Comparison of ENCODE assay signal across 1 cellular context in the genomic region with DNA sequence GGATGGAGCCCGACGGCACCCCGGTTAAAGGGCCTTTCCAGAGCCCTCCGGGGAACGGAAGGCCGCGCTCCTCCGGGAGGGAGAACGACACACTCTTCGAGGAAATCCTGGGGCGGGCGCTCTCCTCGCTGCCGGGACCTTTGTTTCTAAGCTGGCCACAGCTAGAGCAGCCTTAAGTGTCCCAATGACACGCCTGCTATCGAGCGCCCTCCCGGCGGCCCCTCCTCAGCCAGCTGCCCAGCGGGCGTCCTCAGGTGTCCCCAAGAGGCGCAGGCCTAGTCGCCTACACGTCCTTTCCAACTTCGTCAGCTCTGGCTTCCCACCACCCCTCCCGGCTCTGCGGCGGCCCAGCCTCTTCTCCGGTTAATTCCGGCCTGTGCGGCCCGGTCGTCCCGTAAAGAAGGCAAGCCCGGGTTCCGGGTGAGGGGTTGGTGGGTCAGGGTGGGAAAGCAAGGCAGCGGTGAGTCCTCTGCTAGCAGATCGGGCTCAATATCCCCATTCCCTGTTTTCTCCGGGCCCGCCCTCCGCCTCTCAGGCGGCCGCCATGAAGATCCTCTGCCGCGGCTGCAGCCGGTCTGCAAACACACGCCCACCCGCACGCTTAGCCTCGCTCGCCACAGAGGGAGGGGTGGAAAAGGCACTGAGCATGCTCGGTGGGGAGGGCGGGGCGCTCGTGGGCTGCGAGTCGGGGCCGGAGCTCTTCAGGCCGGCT.
TF ChIP-seq lines count a peak whose summit lies in the region.

No MANE protein-coding gene starts in this region.

TF ChIP-seq in K562, 482 proteins besides CTCF, POLR2A, EP300 and RAD21 (continued from another document and continues in another):
- TF ChIP-seq, protein P1, sequence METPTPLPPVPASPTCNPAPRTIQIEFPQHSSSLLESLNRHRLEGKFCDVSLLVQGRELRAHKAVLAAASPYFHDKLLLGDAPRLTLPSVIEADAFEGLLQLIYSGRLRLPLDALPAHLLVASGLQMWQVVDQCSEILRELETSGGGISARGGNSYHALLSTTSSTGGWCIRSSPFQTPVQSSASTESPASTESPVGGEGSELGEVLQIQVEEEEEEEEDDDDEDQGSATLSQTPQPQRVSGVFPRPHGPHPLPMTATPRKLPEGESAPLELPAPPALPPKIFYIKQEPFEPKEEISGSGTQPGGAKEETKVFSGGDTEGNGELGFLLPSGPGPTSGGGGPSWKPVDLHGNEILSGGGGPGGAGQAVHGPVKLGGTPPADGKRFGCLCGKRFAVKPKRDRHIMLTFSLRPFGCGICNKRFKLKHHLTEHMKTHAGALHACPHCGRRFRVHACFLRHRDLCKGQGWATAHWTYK (CRISPR knock-in tag; IDR thresholded peaks at IDR 0.05) = no peak
- TF ChIP-seq RBM17 (IDR thresholded peaks at IDR 0.05; ENCODE audit: borderline replicate concordance, low read depth, low read length) = no peak
- peak in 1 of 2 experiments; percentile 57; a peak in 1 of 4 replicates for TF ChIP-seq MLLT1 (IDR thresholded peaks at IDR 0.05)
- no peak for TF ChIP-seq IRF2 (CRISPR knock-in tag; IDR thresholded peaks at IDR 0.05)
- no peak for TF ChIP-seq STAT5B (CRISPR knock-in tag; IDR thresholded peaks at IDR 0.05)
- TF ChIP-seq ZNF384 (IDR thresholded peaks at IDR 0.05; ENCODE audit: low read depth, low read length) = no peak
- TF ChIP-seq SP2 (IDR thresholded peaks at IDR 0.05; ENCODE audit: extremely low read depth, low read depth, low read length, poor library complexity, severe bottlenecking) = no peak
- no peak for TF ChIP-seq C11orf30 (IDR thresholded peaks at IDR 0.05; ENCODE audit: low read depth)
- no peak for TF ChIP-seq KDM2B (CRISPR knock-in tag; IDR thresholded peaks at IDR 0.05)
- no peak for TF ChIP-seq KAT2B (IDR thresholded peaks at IDR 0.05; ENCODE audit: low read depth, low read length)
- TF ChIP-seq, protein P2, sequence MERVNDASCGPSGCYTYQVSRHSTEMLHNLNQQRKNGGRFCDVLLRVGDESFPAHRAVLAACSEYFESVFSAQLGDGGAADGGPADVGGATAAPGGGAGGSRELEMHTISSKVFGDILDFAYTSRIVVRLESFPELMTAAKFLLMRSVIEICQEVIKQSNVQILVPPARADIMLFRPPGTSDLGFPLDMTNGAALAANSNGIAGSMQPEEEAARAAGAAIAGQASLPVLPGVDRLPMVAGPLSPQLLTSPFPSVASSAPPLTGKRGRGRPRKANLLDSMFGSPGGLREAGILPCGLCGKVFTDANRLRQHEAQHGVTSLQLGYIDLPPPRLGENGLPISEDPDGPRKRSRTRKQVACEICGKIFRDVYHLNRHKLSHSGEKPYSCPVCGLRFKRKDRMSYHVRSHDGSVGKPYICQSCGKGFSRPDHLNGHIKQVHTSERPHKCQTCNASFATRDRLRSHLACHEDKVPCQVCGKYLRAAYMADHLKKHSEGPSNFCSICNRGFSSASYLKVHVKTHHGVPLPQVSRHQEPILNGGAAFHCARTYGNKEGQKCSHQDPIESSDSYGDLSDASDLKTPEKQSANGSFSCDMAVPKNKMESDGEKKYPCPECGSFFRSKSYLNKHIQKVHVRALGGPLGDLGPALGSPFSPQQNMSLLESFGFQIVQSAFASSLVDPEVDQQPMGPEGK (CRISPR knock-in tag; IDR thresholded peaks at IDR 0.05; ENCODE audit: borderline replicate concordance) = no peak
- no peak for TF ChIP-seq DNMT1 (IDR thresholded peaks at IDR 0.05)
- TF ChIP-seq, protein P3, sequence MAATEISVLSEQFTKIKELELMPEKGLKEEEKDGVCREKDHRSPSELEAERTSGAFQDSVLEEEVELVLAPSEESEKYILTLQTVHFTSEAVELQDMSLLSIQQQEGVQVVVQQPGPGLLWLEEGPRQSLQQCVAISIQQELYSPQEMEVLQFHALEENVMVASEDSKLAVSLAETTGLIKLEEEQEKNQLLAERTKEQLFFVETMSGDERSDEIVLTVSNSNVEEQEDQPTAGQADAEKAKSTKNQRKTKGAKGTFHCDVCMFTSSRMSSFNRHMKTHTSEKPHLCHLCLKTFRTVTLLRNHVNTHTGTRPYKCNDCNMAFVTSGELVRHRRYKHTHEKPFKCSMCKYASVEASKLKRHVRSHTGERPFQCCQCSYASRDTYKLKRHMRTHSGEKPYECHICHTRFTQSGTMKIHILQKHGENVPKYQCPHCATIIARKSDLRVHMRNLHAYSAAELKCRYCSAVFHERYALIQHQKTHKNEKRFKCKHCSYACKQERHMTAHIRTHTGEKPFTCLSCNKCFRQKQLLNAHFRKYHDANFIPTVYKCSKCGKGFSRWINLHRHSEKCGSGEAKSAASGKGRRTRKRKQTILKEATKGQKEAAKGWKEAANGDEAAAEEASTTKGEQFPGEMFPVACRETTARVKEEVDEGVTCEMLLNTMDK (IDR thresholded peaks at IDR 0.05; ENCODE audit: borderline replicate concordance, insufficient read depth, low read depth, low read length, poor library complexity, severe bottlenecking) = no peak
- TF ChIP-seq ZNF740 (CRISPR knock-in tag; IDR thresholded peaks at IDR 0.05) = peak; percentile 51; the same call in 1 of the 2 replicates
- no peak for TF ChIP-seq ZNF740 (tag; IDR thresholded peaks at IDR 0.05)
- TF ChIP-seq CCAR2 (IDR thresholded peaks at IDR 0.05; ENCODE audit: low read depth, low read length) = no peak
- TF ChIP-seq ZNF146 (CRISPR knock-in tag; IDR thresholded peaks at IDR 0.05; ENCODE audit: unreplicated experiment) = no peak
- TF ChIP-seq, protein P4, sequence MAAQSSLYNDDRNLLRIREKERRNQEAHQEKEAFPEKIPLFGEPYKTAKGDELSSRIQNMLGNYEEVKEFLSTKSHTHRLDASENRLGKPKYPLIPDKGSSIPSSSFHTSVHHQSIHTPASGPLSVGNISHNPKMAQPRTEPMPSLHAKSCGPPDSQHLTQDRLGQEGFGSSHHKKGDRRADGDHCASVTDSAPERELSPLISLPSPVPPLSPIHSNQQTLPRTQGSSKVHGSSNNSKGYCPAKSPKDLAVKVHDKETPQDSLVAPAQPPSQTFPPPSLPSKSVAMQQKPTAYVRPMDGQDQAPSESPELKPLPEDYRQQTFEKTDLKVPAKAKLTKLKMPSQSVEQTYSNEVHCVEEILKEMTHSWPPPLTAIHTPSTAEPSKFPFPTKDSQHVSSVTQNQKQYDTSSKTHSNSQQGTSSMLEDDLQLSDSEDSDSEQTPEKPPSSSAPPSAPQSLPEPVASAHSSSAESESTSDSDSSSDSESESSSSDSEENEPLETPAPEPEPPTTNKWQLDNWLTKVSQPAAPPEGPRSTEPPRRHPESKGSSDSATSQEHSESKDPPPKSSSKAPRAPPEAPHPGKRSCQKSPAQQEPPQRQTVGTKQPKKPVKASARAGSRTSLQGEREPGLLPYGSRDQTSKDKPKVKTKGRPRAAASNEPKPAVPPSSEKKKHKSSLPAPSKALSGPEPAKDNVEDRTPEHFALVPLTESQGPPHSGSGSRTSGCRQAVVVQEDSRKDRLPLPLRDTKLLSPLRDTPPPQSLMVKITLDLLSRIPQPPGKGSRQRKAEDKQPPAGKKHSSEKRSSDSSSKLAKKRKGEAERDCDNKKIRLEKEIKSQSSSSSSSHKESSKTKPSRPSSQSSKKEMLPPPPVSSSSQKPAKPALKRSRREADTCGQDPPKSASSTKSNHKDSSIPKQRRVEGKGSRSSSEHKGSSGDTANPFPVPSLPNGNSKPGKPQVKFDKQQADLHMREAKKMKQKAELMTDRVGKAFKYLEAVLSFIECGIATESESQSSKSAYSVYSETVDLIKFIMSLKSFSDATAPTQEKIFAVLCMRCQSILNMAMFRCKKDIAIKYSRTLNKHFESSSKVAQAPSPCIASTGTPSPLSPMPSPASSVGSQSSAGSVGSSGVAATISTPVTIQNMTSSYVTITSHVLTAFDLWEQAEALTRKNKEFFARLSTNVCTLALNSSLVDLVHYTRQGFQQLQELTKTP (IDR thresholded peaks at IDR 0.05; ENCODE audit: low read depth in 1 of 2, partially characterized antibody in 2 of 2) = no peak
- no peak for TF ChIP-seq TFAM (CRISPR knock-in tag; conservative IDR thresholded peaks at IDR 0.05)
- no peak for TF ChIP-seq TCF15 (CRISPR knock-in tag; IDR thresholded peaks at IDR 0.05)
- no peak for TF ChIP-seq RBM25 (IDR thresholded peaks at IDR 0.05; ENCODE audit: low read depth, low read length, severe bottlenecking)
- TF ChIP-seq MTF1 (CRISPR knock-in tag; IDR thresholded peaks at IDR 0.05; ENCODE audit: borderline replicate concordance) = no peak
- no peak for TF ChIP-seq EWSR1 (IDR thresholded peaks at IDR 0.05; ENCODE audit: borderline replicate concordance, low read depth, partially characterized antibody)
- TF ChIP-seq KLF13 (tag; IDR thresholded peaks at IDR 0.05; ENCODE audit: borderline replicate concordance, low read depth) = peak; percentile 86
- TF ChIP-seq, protein P5, sequence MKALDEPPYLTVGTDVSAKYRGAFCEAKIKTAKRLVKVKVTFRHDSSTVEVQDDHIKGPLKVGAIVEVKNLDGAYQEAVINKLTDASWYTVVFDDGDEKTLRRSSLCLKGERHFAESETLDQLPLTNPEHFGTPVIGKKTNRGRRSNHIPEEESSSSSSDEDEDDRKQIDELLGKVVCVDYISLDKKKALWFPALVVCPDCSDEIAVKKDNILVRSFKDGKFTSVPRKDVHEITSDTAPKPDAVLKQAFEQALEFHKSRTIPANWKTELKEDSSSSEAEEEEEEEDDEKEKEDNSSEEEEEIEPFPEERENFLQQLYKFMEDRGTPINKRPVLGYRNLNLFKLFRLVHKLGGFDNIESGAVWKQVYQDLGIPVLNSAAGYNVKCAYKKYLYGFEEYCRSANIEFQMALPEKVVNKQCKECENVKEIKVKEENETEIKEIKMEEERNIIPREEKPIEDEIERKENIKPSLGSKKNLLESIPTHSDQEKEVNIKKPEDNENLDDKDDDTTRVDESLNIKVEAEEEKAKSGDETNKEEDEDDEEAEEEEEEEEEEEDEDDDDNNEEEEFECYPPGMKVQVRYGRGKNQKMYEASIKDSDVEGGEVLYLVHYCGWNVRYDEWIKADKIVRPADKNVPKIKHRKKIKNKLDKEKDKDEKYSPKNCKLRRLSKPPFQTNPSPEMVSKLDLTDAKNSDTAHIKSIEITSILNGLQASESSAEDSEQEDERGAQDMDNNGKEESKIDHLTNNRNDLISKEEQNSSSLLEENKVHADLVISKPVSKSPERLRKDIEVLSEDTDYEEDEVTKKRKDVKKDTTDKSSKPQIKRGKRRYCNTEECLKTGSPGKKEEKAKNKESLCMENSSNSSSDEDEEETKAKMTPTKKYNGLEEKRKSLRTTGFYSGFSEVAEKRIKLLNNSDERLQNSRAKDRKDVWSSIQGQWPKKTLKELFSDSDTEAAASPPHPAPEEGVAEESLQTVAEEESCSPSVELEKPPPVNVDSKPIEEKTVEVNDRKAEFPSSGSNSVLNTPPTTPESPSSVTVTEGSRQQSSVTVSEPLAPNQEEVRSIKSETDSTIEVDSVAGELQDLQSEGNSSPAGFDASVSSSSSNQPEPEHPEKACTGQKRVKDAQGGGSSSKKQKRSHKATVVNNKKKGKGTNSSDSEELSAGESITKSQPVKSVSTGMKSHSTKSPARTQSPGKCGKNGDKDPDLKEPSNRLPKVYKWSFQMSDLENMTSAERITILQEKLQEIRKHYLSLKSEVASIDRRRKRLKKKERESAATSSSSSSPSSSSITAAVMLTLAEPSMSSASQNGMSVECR (CRISPR knock-in tag; IDR thresholded peaks at IDR 0.05) = no peak; the same call in 1 of the 2 replicates
- TF ChIP-seq HDAC1 (IDR thresholded peaks at IDR 0.05) = peak in 1 of 2 experiments; percentile 37; a peak in 1 of 4 replicates
- TF ChIP-seq HMGN3 (IDR thresholded peaks at IDR 0.05; ENCODE audit: borderline replicate concordance, extremely low read depth, insufficient read length, low read depth, low read length) = peak; percentile 56
- TF ChIP-seq ZBTB17 (CRISPR knock-in tag; IDR thresholded peaks at IDR 0.05) = no peak
- TF ChIP-seq, protein P6, sequence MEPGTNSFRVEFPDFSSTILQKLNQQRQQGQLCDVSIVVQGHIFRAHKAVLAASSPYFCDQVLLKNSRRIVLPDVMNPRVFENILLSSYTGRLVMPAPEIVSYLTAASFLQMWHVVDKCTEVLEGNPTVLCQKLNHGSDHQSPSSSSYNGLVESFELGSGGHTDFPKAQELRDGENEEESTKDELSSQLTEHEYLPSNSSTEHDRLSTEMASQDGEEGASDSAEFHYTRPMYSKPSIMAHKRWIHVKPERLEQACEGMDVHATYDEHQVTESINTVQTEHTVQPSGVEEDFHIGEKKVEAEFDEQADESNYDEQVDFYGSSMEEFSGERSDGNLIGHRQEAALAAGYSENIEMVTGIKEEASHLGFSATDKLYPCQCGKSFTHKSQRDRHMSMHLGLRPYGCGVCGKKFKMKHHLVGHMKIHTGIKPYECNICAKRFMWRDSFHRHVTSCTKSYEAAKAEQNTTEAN (CRISPR knock-in tag; IDR thresholded peaks at IDR 0.05) = no peak
- no peak for TF ChIP-seq BDP1 (IDR thresholded peaks at IDR 0.05; ENCODE audit: insufficient read depth, insufficient read length)
- no peak for TF ChIP-seq ZBTB8A (IDR thresholded peaks at IDR 0.05; ENCODE audit: partially characterized antibody)
- TF ChIP-seq ZNF311 (CRISPR knock-in tag; IDR thresholded peaks at IDR 0.05) = no peak
- TF ChIP-seq POLR2B (IDR thresholded peaks at IDR 0.05; ENCODE audit: low read depth, partially characterized antibody) = peak; percentile 87
- TF ChIP-seq ZNF76 (CRISPR knock-in tag; IDR thresholded peaks at IDR 0.05; ENCODE audit: borderline replicate concordance) = no peak
- peak; percentile 74 for TF ChIP-seq NFRKB (IDR thresholded peaks at IDR 0.05; ENCODE audit: low read depth)
- TF ChIP-seq ZNF174 (CRISPR knock-in tag; IDR thresholded peaks at IDR 0.05) = no peak
